10 cellular contexts compared by ENCODE assay signal in the genomic region with DNA sequence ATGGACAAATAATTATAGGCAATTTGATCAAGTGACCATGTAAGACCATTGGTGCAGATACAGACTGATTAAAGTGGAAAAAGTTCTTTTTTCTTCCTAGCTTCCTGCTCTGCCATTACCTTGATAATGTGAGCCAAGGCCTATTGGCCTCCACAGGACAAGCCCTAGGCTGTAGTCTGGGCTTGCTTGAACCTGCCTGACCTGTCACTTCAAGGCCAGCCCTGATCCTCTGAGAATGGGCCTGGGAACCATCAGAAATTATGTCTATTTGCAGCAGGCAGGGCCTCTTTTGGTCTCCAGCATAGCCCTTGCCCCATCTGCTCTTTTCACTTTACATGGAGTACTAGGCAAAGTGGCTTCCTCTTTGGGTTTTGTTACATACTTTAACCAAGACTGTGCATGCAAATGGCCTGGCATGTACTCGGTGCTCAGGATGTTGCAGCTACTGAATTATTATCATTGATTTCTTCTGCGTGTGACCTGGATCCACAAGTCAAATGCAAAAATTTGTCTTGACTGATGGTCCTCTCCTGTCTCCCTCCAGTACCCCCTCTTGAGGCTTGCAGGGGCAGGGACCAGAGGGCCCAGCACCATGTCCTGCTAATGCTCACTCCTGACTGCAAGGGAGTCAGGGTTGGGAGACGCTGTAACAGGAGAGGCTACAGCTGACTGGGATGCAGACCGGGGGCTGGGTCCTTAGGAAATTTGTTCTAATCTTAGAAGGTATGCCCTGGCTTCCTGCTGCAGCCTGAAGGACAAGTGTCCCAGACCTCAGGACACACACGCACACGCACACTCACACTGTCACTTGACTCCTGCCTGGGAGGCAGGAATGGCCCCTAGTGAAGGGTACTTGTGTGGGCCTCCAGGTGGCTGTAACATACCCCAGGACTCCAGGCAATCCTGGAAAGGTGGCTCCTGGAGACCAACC. TPM values are rescaled to one million over a fixed set of nuclear protein-coding genes. Genes with fewer than 3 reads are reported as not detected.
DNase-seq lines count a peak whose midpoint lies in the region; ATAC-seq, FAIRE-seq and TF ChIP-seq lines count a peak whose summit lies in the region.
"Had no signal": no experiment of that assay in that cellular context is flagged by ENCODE, and none has a peak within 500 bp of the region (broad histone marks: within the 10 kb centered on the region; RNA-seq: fewer than 3 reads in every experiment).

No MANE protein-coding gene starts in this region.

- H3K4me3 Mint-ChIP-seq in HFFc6, result no peak overlapping the region
- H3K4me3 Mint-ChIP-seq: endodermal cell had no signal

- no peak overlapping the region for H3K27ac Mint-ChIP-seq in HFFc6
- H3K27ac Mint-ChIP-seq: endodermal cell had no signal

- peak overlapping the region; percentile 54 for H3K27ac ChIP-seq in RWPE1
- H3K27ac ChIP-seq in neutrophil, result peak overlapping the region; percentile 62
- H3K27ac ChIP-seq: 22Rv1 had no signal

- CTCF ChIA-PET in RWPE1 (lab: Yijun Ruan, JAX), result interaction anchor here (0.6 kb wide), 1 partner anchor 1857 kb away, joined by 3 read pairs; no protein-coding TSS in a partner anchor

- no peak overlapping the region for H3K4me3 ChIP-seq in neutrophil (ENCODE audit: low read depth in 1 of 2, low read length in 1 of 2)

- DNase-seq in DMS 273 (lab: John Stamatoyannopoulos, UW; ENCODE audit: unreplicated experiment) (peak; percentile 30), DMS 273 treated with DMSO at 0.1 percent for 48 hours (lab: John Stamatoyannopoulos, UW) (no peak), RWPE1 (ENCODE audit: low spot score) (no peak), RCC 7860 (ENCODE audit: low spot score) (no peak), HFFc6 (no peak)
- DNase-seq: endodermal cell had no signal

- no peaks in the 10 kb centered on the region for H3K36me3 Mint-ChIP-seq in HFFc6 (ENCODE audit: low read depth)

- peaks cover 53% of the 10 kb centered on the region for H3K36me3 ChIP-seq in neutrophil

- no peak for FAIRE-seq in RCC 7860 (lab: Jason Lieb, UNC)

- peaks cover 12% of the 10 kb centered on the region for H3K4me1 Mint-ChIP-seq in HFFc6 (ENCODE audit: low read depth)
- H3K4me1 Mint-ChIP-seq: endodermal cell had no signal

- H3K27me3 ChIP-seq in neutrophil, result no peaks in the 10 kb centered on the region

- POLR2A ChIA-PET in RWPE1 (lab: Yijun Ruan, JAX; ENCODE audit: low non-redundant PET), result no interaction called here

- H3K4me1 ChIP-seq in neutrophil (ENCODE audit: control insufficient read depth in 1 of 2, insufficient read depth in 1 of 2, low read depth in 1 of 2, low read length in 1 of 2), result peaks cover 66 to 68% of the 10 kb centered on the region in 2 experiments

- ATAC-seq in HG02642 (IDR thresholded peaks at IDR 0.05; ENCODE audit: poor library complexity, unreplicated experiment) (peak; percentile 69), HG02970 (IDR thresholded peaks at IDR 0.05; ENCODE audit: low FRiP score, unreplicated experiment) (no peak)

- H3K9me3 Mint-ChIP-seq in HFFc6, result no peaks in the 10 kb centered on the region
- H3K9me3 Mint-ChIP-seq: endodermal cell had no signal

- no peaks in the 10 kb centered on the region for H3K9me3 ChIP-seq in neutrophil

- H3K27me3 Mint-ChIP-seq in HFFc6 (ENCODE audit: insufficient read depth), result peaks cover 18% of the 10 kb centered on the region

- TF ChIP-seq CTCF in RWPE1 (conservative IDR thresholded peaks at IDR 0.05; ENCODE audit: low read depth), result no peak
- TF ChIP-seq CTCF in neutrophil (IDR thresholded peaks at IDR 0.05), result no peak
- TF ChIP-seq CTCF in HFFc6 (IDR thresholded peaks at IDR 0.05), result no peak

RNA-seq across cellular contexts. Expression of a gene that starts 39.4 kb away (rescaled TPM):
- not detected for total RNA-seq in HFFc6 (2021; fragmentation: NEBNext Ultra II Directional; extraction: Animal tissue kit (Norgen Biotek cat#: 25700))

RNA-seq across cellular contexts. Expression of a gene that starts 52.3 kb away (rescaled TPM):
- 100 to 1,000 TPM; 147 to 188 (median 183) TPM for total RNA-seq in HFFc6 (2021; fragmentation: NEBNext Ultra II Directional; extraction: Animal tissue kit (Norgen Biotek cat#: 25700))
